Comparison of ENCODE assay signal across 1 cellular context in genomic region chr16:3234543-3235541, GRCh38.
TF ChIP-seq lines count a peak whose summit lies in the region.

ZNF200 (minus strand) TSS chr16:3235158; CDS start chr16:3233755, 1,403 bp downstream.

TF ChIP-seq in K562, 482 proteins besides CTCF, POLR2A, EP300 and RAD21 (continued from another document and continues in another):
- TF ChIP-seq PBX2 (CRISPR knock-in tag; IDR thresholded peaks at IDR 0.05; ENCODE audit: low read depth) (no peak), PBX2 (tag; conservative IDR thresholded peaks at IDR 0.05; ENCODE audit: low read depth) (peak; percentile 84), SMC3 (conservative IDR thresholded peaks at IDR 0.05; ENCODE audit: insufficient read depth, low read depth, low read length) (no peak), ARID2 (IDR thresholded peaks at IDR 0.05) (no peak), CREB5 (CRISPR knock-in tag; IDR thresholded peaks at IDR 0.05) (no peak), NR2F6 (CRISPR knock-in tag; IDR thresholded peaks at IDR 0.05) (no peak), ZNF3 (CRISPR knock-in tag; IDR thresholded peaks at IDR 0.05) (no peak), SAFB2 (IDR thresholded peaks at IDR 0.05; ENCODE audit: borderline replicate concordance, low read depth, low read length, severe bottlenecking) (no peak), E2F4 (CRISPR knock-in tag; IDR thresholded peaks at IDR 0.05; ENCODE audit: low read depth) (peak; percentile 79; the same call in 1 of the 2 replicates), RBM34 (IDR thresholded peaks at IDR 0.05; ENCODE audit: borderline replicate concordance, insufficient read depth, low read length) (no peak), NR3C1 (CRISPR knock-in tag; IDR thresholded peaks at IDR 0.05) (no peak), ESRRA (IDR thresholded peaks at IDR 0.05; ENCODE audit: borderline replicate concordance, low read depth) (peak; percentile 69; the same call in 1 of the 2 replicates), SLC30A9 (CRISPR knock-in tag; IDR thresholded peaks at IDR 0.05) (no peak), ATF6 (CRISPR knock-in tag; IDR thresholded peaks at IDR 0.05) (no peak), PCBP1 (IDR thresholded peaks at IDR 0.05; ENCODE audit: low read depth, low read length, poor library complexity, severe bottlenecking) (peak; percentile 61), FOXP4 (CRISPR knock-in tag; IDR thresholded peaks at IDR 0.05; ENCODE audit: borderline replicate concordance) (no peak), ZNF584 (CRISPR knock-in tag; IDR thresholded peaks at IDR 0.05; ENCODE audit: low read depth) (no peak; the same call in 1 of the 2 replicates), C11orf30 (IDR thresholded peaks at IDR 0.05; ENCODE audit: low read depth) (peak; percentile 87), KLF10 (CRISPR knock-in tag; IDR thresholded peaks at IDR 0.05) (no peak), ZNF586 (CRISPR knock-in tag; conservative IDR thresholded peaks at IDR 0.05) (no peak), ERF (CRISPR knock-in tag; IDR thresholded peaks at IDR 0.05) (0 out of 2 replicates have a peak, but pooled peaks have one; percentile 35), NCOA1 (IDR thresholded peaks at IDR 0.05; ENCODE audit: low read depth) (peak; percentile 94), ETV5 (CRISPR knock-in tag; IDR thresholded peaks at IDR 0.05; ENCODE audit: low read depth) (peak; percentile 73), SETDB1 (IDR thresholded peaks at IDR 0.05; ENCODE audit: low read length) (no peak), MTA3 (IDR thresholded peaks at IDR 0.05; ENCODE audit: borderline replicate concordance) (peak; percentile 85; the same call in 1 of the 2 replicates), PHF21A (IDR thresholded peaks at IDR 0.05; ENCODE audit: borderline replicate concordance, low read depth) (no peak), POLR2B (IDR thresholded peaks at IDR 0.05; ENCODE audit: low read depth, partially characterized antibody) (peak; percentile 75), FOXO4 (CRISPR knock-in tag; IDR thresholded peaks at IDR 0.05) (0 out of 2 replicates have a peak, but pooled peaks have one; percentile 27), ZNF696 (CRISPR knock-in tag; conservative IDR thresholded peaks at IDR 0.05) (no peak), CHD1 (IDR thresholded peaks at IDR 0.05; ENCODE audit: low read length) (no peak), TRIM25 (IDR thresholded peaks at IDR 0.05; ENCODE audit: borderline replicate concordance) (no peak), KAT8 (IDR thresholded peaks at IDR 0.05; ENCODE audit: low read depth) (no peak), EGR1 (conservative IDR thresholded peaks at IDR 0.05) (no peak), TAL1 (IDR thresholded peaks at IDR 0.05) (no peak), ZNF449 (CRISPR knock-in tag; IDR thresholded peaks at IDR 0.05) (no peak), ZNF324 (CRISPR knock-in tag; IDR thresholded peaks at IDR 0.05) (no peak), NFYB (IDR thresholded peaks at IDR 0.05; ENCODE audit: extremely low read depth, insufficient read length) (no peak), ZNF740 (CRISPR knock-in tag; IDR thresholded peaks at IDR 0.05) (peak; percentile 88), ZNF740 (tag; IDR thresholded peaks at IDR 0.05) (peak in 1 of 2 experiments; percentile 92; a peak in 2 of 4 replicates), NR1H2 (CRISPR knock-in tag; IDR thresholded peaks at IDR 0.05) (0 out of 2 replicates have a peak, but pooled peaks have one; percentile 51), ZBTB12 (CRISPR knock-in tag; IDR thresholded peaks at IDR 0.05) (peak; percentile 94), BRF2 (IDR thresholded peaks at IDR 0.05; ENCODE audit: borderline replicate concordance, insufficient read depth, insufficient read length) (no peak), NFRKB (IDR thresholded peaks at IDR 0.05; ENCODE audit: low read depth) (no peak), TAF7 (tag; IDR thresholded peaks at IDR 0.05) (no peak; the same call in 1 of the 2 replicates), CREB1 (IDR thresholded peaks at IDR 0.05) (peak; percentile 91), CREB1 (CRISPR knock-in tag; IDR thresholded peaks at IDR 0.05) (peak; percentile 96), RBM14 (IDR thresholded peaks at IDR 0.05; ENCODE audit: borderline replicate concordance, insufficient read depth, low read depth, low read length) (0 out of 2 replicates have a peak, but pooled peaks have one; percentile 67)
